Comparison of ENCODE assay signal across 12 cellular contexts in the genomic region with DNA sequence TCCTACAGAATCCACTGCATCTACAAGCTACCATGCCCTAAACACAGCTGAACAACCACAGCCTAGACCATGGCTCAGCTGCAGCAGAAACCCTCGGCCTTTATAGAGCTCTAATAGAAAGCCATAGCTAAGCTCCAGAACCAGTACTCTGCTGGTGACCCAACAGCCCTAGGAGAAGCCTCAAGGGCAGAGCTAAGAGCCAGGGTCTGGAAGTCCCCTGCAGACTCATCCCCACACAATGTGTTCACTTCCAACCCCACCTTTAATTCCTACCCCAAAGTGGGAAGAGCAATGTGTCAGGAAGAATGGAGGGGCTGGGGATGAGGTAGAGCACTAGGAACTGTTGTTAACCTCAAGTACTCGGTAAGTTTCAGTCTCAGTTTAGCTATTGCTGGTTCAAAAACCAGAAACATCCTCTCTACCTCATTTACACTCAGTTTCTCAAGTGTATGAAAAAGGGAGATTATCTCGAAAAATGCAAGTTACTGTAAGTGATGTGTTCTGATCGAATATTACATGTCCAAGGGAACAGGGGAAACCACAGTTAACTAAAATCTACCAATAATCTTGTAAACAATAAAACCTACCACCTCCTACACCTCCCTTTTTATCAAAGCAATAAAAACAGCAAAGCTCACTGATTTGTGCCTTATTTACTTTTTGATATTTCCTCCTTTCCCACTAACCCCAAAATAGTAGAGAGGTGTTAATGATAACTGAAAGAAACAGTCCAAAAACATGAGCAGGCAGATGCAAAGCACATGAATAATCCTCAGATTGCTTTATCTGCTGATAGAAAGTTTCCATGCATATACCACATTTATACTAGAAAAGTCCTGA. TPM values are rescaled to one million over a fixed set of nuclear protein-coding genes. Genes with fewer than 3 reads are reported as not detected.
DNase-seq lines count a peak whose midpoint lies in the region; ATAC-seq and TF ChIP-seq lines count a peak whose summit lies in the region.
"Had no signal": no experiment of that assay in that cellular context is flagged by ENCODE, and none has a peak within 500 bp of the region (broad histone marks: within the 10 kb centered on the region; RNA-seq: fewer than 3 reads in every experiment).

No MANE protein-coding gene starts in this region.

- no peaks in the 10 kb centered on the region for H3K9me3 Mint-ChIP-seq in stimulated activated naive CD8-positive, alpha-beta T cell treated with anti-CD3 and anti-CD28 coated beads, Interleukin-15, Interleukin-2, amounts not matched to agents 100 ng/mL and 50 ng/mL, for 24 hours
- H3K9me3 Mint-ChIP-seq in CD14-positive monocyte = no peaks in the 10 kb centered on the region
- H3K9me3 Mint-ChIP-seq: WTC11 had no signal

- no peak overlapping the region for H3K4me3 ChIP-seq in upper lobe of left lung
- H3K4me3 ChIP-seq: heart right ventricle had no signal

- no peak overlapping the region for H3K27ac ChIP-seq in upper lobe of left lung
- H3K27ac ChIP-seq: heart right ventricle had no signal

- peaks cover 46% of the 10 kb centered on the region for H3K4me1 Mint-ChIP-seq in stimulated activated naive CD8-positive, alpha-beta T cell treated with anti-CD3 and anti-CD28 coated beads, Interleukin-15, Interleukin-2, amounts not matched to agents 100 ng/mL and 50 ng/mL, for 24 hours (ENCODE audit: low read depth)
- H3K4me1 Mint-ChIP-seq in CD14-positive monocyte = no peaks in the 10 kb centered on the region

- peaks cover 69% of the 10 kb centered on the region for H3K36me3 Mint-ChIP-seq in stimulated activated naive CD8-positive, alpha-beta T cell treated with anti-CD3 and anti-CD28 coated beads, Interleukin-15, Interleukin-2, amounts not matched to agents 100 ng/mL and 50 ng/mL, for 24 hours (ENCODE audit: low read depth)
- H3K36me3 Mint-ChIP-seq in CD14-positive monocyte = peaks cover 73 to 79% of the 10 kb centered on the region in 2 donors

- intact Hi-C loops in CD14-positive monocyte (cut with micrococcal nuclease) = no loop called here

- peak overlapping the region; percentile 80 for H3K27ac Mint-ChIP-seq in stimulated activated naive CD8-positive, alpha-beta T cell treated with anti-CD3 and anti-CD28 coated beads, Interleukin-15, Interleukin-2, amounts not matched to agents 100 ng/mL and 50 ng/mL, for 24 hours
- H3K27ac Mint-ChIP-seq in CD14-positive monocyte = peak overlapping the region in 1 of 7 donors; percentile 50
- H3K27ac Mint-ChIP-seq: WTC11 had no signal

- peak; percentile 73 for ATAC-seq in HG02623 (IDR thresholded peaks at IDR 0.05; ENCODE audit: unreplicated experiment)
- ATAC-seq in HG03565 (IDR thresholded peaks at IDR 0.05; ENCODE audit: unreplicated experiment) = peak; percentile 51
- no peak for ATAC-seq in upper lobe of left lung (ENCODE audit: low FRiP score in 2 of 2)
- ATAC-seq: heart right ventricle, WTC11 had no signal

- TF ChIP-seq EP300 in upper lobe of left lung (IDR thresholded peaks at IDR 0.05) = no peak

- DNase-seq in stimulated activated CD4-positive, alpha-beta T cell treated with anti-CD3 and anti-CD28 coated beads, Interleukin-15, amount 100 ng/mL, for 24 hours = peak; percentile 29
- no peak for DNase-seq in stimulated activated CD4-positive, alpha-beta T cell treated with anti-CD3 and anti-CD28 coated beads, Interleukin-12 subunit alpha, Interleukin-12 subunit beta, amount 100 ng/mL, for 4 hours
- DNase-seq in CD14-positive monocyte (ENCODE audit: low spot score) (no peak), NCI-H1436 (lab: John Stamatoyannopoulos, UW) (no peak), upper lobe of left lung (no peak)
- DNase-seq: heart right ventricle, Kasumi-1, OCI-M1 had no signal

- no peaks in the 10 kb centered on the region for H3K27me3 Mint-ChIP-seq in stimulated activated naive CD8-positive, alpha-beta T cell treated with anti-CD3 and anti-CD28 coated beads, Interleukin-15, Interleukin-2, amounts not matched to agents 100 ng/mL and 50 ng/mL, for 24 hours
- H3K27me3 Mint-ChIP-seq in CD14-positive monocyte (ENCODE audit: low read depth in 3 of 3) = peaks cover 0 to 2% (median 0%) of the 10 kb centered on the region in 3 donors

- H3K4me1 ChIP-seq in upper lobe of left lung = no peaks in the 10 kb centered on the region
- H3K4me1 ChIP-seq: heart right ventricle had no signal

- TF ChIP-seq POLR2A in upper lobe of left lung (IDR thresholded peaks at IDR 0.05) = no peak

- TF ChIP-seq CTCF in CD14-positive monocyte (IDR thresholded peaks at IDR 0.05) (no peak), upper lobe of left lung (IDR thresholded peaks at IDR 0.05) (no peak)

- no peak overlapping the region for H3K4me3 Mint-ChIP-seq in stimulated activated naive CD8-positive, alpha-beta T cell treated with anti-CD3 and anti-CD28 coated beads, Interleukin-15, Interleukin-2, amounts not matched to agents 100 ng/mL and 50 ng/mL, for 24 hours
- H3K4me3 Mint-ChIP-seq in CD14-positive monocyte = no peak overlapping the region
- H3K4me3 Mint-ChIP-seq: WTC11 had no signal

- H3K27me3 ChIP-seq in upper lobe of left lung = no peaks in the 10 kb centered on the region
- H3K27me3 ChIP-seq: heart right ventricle had no signal

- H3K36me3 ChIP-seq in upper lobe of left lung = peaks cover 1 to 62% (median 15%) of the 10 kb centered on the region in 4 donors

- H3K9me3 ChIP-seq in upper lobe of left lung = no peaks in the 10 kb centered on the region
- H3K9me3 ChIP-seq: heart right ventricle had no signal

- whole genome bisulfite sequencing in upper lobe of left lung, 2 donors = 89 to 96% methylated on average over 4 of the region's 4 CpGs

RNA-seq across cellular contexts. Expression of a gene that starts 36.2 kb away (rescaled TPM):
- 1 to 10 TPM; 7.3 to 9.7 TPM for polyA plus RNA-seq in CD14-positive monocyte
- 10 to 100 TPM; 23.6 to 57.5 (median 37.3) TPM for total RNA-seq in upper lobe of left lung

Comparison
In these comparisons a context has a peak if more than half of its experiments do, and no peak if none do; other contexts are left out.
1. ATAC-seq: peak in HG02623 (single experiment) and HG03565 (single experiment); none in upper lobe of left lung (0 of 2).